31 cellular contexts compared by ENCODE assay signal in genomic region chr5:74560245-74560644, GRCh38.
"Had no signal": no experiment of that assay in that cellular context is flagged by ENCODE, and none has a peak within 500 bp of the region (broad histone marks: within the 10 kb centered on the region; RNA-seq: fewer than 3 reads in every experiment).

No MANE protein-coding gene starts in this region.

- H3K4me3 ChIP-seq: colonic mucosa, esophagus muscularis mucosa, gastroesophageal sphincter, heart left ventricle, hepatocyte, lung, mucosa of descending colon, ovary, psoas muscle, suprapubic skin, transverse colon had no signal

- H3K27me3 ChIP-seq: colonic mucosa, esophagus muscularis mucosa, foreskin keratinocyte, gastroesophageal sphincter, heart left ventricle, hepatocyte, ovary, suprapubic skin, transverse colon had no signal

- H2AFZ ChIP-seq: hepatocyte had no signal

- H3K4me2 ChIP-seq: hepatocyte had no signal

- H3K9me3 Mint-ChIP-seq: dendritic cell treated with granulocyte-macrophage colony-stimulating factor and Interleukin-4, amounts not matched to agents 40 ng/mL and 50 ng/mL, for 4 days; memory B cell; mesothelial cell of epicardium; naive thymus-derived CD8-positive, alpha-beta T cell; nephron progenitor cell; stimulated activated naive CD8-positive, alpha-beta T cell treated with anti-CD3 and anti-CD28 coated beads, Interleukin-15, amount 100 ng/mL, for 72 hours had no signal

- DNase-seq: colonic mucosa; effector memory CD4-positive, alpha-beta T cell; foreskin keratinocyte; heart left ventricle; kidney; mucosa of descending colon; naive thymus-derived CD8-positive, alpha-beta T cell; nephron progenitor cell; occipital lobe; ovary; posterior cingulate gyrus; psoas muscle; right cardiac atrium; small intestine; stimulated activated CD4-positive, alpha-beta T cell treated with anti-CD3 and anti-CD28 coated beads, Interleukin-12 subunit alpha, Interleukin-12 subunit beta, amount 100 ng/mL, for 4 hours; stimulated activated CD4-positive, alpha-beta T cell treated with anti-CD3 and anti-CD28 coated beads, Interleukin-1b, Interleukin-23, amount 100 ng/mL, for 48 hours; stimulated activated CD4-positive, alpha-beta T cell treated with anti-CD3 and anti-CD28 coated beads, Interleukin-4, amount 100 ng/mL, for 1 hour; stimulated activated CD8-positive, alpha-beta memory T cell treated with anti-CD3 and anti-CD28 coated beads, Interleukin-4, amount 100 ng/mL, for 48 hours; stimulated activated naive CD4-positive, alpha-beta T cell; stimulated activated naive CD8-positive, alpha-beta T cell treated with anti-CD3 and anti-CD28 coated beads, Interleukin-15, amount 100 ng/mL, for 72 hours; transverse colon had no signal

- H3K36me3 Mint-ChIP-seq: memory B cell; mesothelial cell of epicardium; naive thymus-derived CD8-positive, alpha-beta T cell had no signal

- H3K36me3 ChIP-seq: colonic mucosa, esophagus muscularis mucosa, gastroesophageal sphincter, heart left ventricle, ovary, suprapubic skin, transverse colon had no signal

- FAIRE-seq: endothelial cell of umbilical vein, kidney, small intestine had no signal

- H3K4me1 ChIP-seq: colonic mucosa, esophagus muscularis mucosa, foreskin keratinocyte, gastroesophageal sphincter, heart left ventricle, psoas muscle, suprapubic skin, transverse colon had no signal

- H3K9me3 ChIP-seq: colonic mucosa, esophagus muscularis mucosa, gastroesophageal sphincter, heart left ventricle, mucosa of descending colon, ovary, psoas muscle, suprapubic skin, transverse colon had no signal

- H3K79me2 ChIP-seq: hepatocyte had no signal

- H3K27ac ChIP-seq: colonic mucosa, esophagus muscularis mucosa, foreskin keratinocyte, gastroesophageal sphincter, heart left ventricle, hepatocyte, ovary, psoas muscle, suprapubic skin, transverse colon had no signal

- H3K4me3 Mint-ChIP-seq: dendritic cell treated with granulocyte-macrophage colony-stimulating factor and Interleukin-4, amounts not matched to agents 40 ng/mL and 50 ng/mL, for 4 days; memory B cell; mesothelial cell of epicardium; naive thymus-derived CD8-positive, alpha-beta T cell; nephron progenitor cell; stimulated activated naive CD8-positive, alpha-beta T cell treated with anti-CD3 and anti-CD28 coated beads, Interleukin-15, amount 100 ng/mL, for 72 hours had no signal

- H3K4me1 Mint-ChIP-seq: memory B cell; naive thymus-derived CD8-positive, alpha-beta T cell; stimulated activated naive CD8-positive, alpha-beta T cell treated with anti-CD3 and anti-CD28 coated beads, Interleukin-15, amount 100 ng/mL, for 72 hours had no signal

- ATAC-seq: foreskin keratinocyte; gastroesophageal sphincter; heart left ventricle; left lobe of liver; mucosa of descending colon; naive thymus-derived CD8-positive, alpha-beta T cell; psoas muscle; right cardiac atrium; stimulated activated naive CD8-positive, alpha-beta T cell treated with anti-CD3 and anti-CD28 coated beads, Interleukin-15, amount 100 ng/mL, for 72 hours had no signal

- H3K27ac Mint-ChIP-seq: dendritic cell treated with granulocyte-macrophage colony-stimulating factor and Interleukin-4, amounts not matched to agents 40 ng/mL and 50 ng/mL, for 4 days; memory B cell; mesothelial cell of epicardium; naive thymus-derived CD8-positive, alpha-beta T cell; nephron progenitor cell had no signal
